ENCODE assay signal across 1 cellular context in the genomic region with DNA sequence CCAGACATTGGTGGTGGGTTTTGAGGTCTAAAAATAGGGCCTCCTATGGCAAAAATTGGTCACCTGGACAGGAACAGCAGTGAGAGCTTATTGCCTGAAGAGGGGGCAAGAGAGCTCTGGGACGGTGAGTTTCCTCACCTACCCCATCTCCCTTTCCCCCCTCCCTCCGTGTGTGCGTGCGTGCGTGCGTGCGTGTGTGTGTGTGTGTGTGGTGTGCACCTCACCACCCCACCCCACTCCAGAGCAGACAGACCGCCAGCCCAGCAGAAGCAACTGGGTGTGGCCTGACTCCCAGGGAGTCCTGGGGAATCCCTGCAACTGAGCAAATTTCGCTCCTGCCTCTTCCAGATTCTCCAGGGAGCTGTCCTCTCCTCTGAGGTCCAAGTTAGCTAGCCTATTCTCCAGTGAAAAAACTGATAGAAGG.
TF ChIP-seq lines count a peak whose summit lies in the region.

No MANE protein-coding gene starts in this region.

TF ChIP-seq in HEK293, 187 proteins besides CTCF, POLR2A, EP300 and RAD21 (continued from another document and continues in another):
- TF ChIP-seq, protein P1, sequence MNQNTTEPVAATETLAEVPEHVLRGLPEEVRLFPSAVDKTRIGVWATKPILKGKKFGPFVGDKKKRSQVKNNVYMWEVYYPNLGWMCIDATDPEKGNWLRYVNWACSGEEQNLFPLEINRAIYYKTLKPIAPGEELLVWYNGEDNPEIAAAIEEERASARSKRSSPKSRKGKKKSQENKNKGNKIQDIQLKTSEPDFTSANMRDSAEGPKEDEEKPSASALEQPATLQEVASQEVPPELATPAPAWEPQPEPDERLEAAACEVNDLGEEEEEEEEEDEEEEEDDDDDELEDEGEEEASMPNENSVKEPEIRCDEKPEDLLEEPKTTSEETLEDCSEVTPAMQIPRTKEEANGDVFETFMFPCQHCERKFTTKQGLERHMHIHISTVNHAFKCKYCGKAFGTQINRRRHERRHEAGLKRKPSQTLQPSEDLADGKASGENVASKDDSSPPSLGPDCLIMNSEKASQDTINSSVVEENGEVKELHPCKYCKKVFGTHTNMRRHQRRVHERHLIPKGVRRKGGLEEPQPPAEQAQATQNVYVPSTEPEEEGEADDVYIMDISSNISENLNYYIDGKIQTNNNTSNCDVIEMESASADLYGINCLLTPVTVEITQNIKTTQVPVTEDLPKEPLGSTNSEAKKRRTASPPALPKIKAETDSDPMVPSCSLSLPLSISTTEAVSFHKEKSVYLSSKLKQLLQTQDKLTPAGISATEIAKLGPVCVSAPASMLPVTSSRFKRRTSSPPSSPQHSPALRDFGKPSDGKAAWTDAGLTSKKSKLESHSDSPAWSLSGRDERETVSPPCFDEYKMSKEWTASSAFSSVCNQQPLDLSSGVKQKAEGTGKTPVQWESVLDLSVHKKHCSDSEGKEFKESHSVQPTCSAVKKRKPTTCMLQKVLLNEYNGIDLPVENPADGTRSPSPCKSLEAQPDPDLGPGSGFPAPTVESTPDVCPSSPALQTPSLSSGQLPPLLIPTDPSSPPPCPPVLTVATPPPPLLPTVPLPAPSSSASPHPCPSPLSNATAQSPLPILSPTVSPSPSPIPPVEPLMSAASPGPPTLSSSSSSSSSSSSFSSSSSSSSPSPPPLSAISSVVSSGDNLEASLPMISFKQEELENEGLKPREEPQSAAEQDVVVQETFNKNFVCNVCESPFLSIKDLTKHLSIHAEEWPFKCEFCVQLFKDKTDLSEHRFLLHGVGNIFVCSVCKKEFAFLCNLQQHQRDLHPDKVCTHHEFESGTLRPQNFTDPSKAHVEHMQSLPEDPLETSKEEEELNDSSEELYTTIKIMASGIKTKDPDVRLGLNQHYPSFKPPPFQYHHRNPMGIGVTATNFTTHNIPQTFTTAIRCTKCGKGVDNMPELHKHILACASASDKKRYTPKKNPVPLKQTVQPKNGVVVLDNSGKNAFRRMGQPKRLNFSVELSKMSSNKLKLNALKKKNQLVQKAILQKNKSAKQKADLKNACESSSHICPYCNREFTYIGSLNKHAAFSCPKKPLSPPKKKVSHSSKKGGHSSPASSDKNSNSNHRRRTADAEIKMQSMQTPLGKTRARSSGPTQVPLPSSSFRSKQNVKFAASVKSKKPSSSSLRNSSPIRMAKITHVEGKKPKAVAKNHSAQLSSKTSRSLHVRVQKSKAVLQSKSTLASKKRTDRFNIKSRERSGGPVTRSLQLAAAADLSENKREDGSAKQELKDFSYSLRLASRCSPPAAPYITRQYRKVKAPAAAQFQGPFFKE (tag by site-specific recombination; IDR thresholded peaks at IDR 0.05; ENCODE audit: borderline replicate concordance) = 0 out of 2 replicates have a peak, but pooled peaks have one; percentile 9
- TF ChIP-seq ZBTB6 (tag by site-specific recombination; IDR thresholded peaks at IDR 0.05) (no peak), ZSCAN18 (tag by site-specific recombination; IDR thresholded peaks at IDR 0.05) (peak; percentile 91; the same call in 1 of the 2 replicates), REST (tag by site-specific recombination; IDR thresholded peaks at IDR 0.05) (peak; percentile 52), ZNF677 (tag by site-specific recombination; IDR thresholded peaks at IDR 0.05) (no peak), ZNF2 (tag by site-specific recombination; IDR thresholded peaks at IDR 0.05) (peak; percentile 38; the same call in 1 of the 2 replicates), ZNF624 (tag by site-specific recombination; IDR thresholded peaks at IDR 0.05) (no peak), MYNN (tag by site-specific recombination; IDR thresholded peaks at IDR 0.05; ENCODE audit: borderline replicate concordance) (no peak), ZNF341 (tag by site-specific recombination; IDR thresholded peaks at IDR 0.05; ENCODE audit: low read depth) (peak; percentile 74), ZNF426 (tag by site-specific recombination; IDR thresholded peaks at IDR 0.05) (no peak), ZNF18 (tag by site-specific recombination; IDR thresholded peaks at IDR 0.05) (peak; percentile 93), ZNF10 (tag by site-specific recombination; IDR thresholded peaks at IDR 0.05) (no peak), ZNF629 (tag by site-specific recombination; IDR thresholded peaks at IDR 0.05) (peak; percentile 66; the same call in 1 of the 2 replicates), BCL11B (tag by site-specific recombination; IDR thresholded peaks at IDR 0.05; ENCODE audit: low read depth) (no peak; the same call in 1 of the 2 replicates), ZNF37A (tag by site-specific recombination; IDR thresholded peaks at IDR 0.05) (no peak), ZNF140 (tag by site-specific recombination; IDR thresholded peaks at IDR 0.05) (no peak), GLIS1 (tag by site-specific recombination; IDR thresholded peaks at IDR 0.05) (peak; percentile 93), OVOL3 (tag by site-specific recombination; IDR thresholded peaks at IDR 0.05) (no peak), HOXD13 (CRISPR knock-in tag; IDR thresholded peaks at IDR 0.05; ENCODE audit: borderline replicate concordance) (no peak), ZNF132 (tag by site-specific recombination; IDR thresholded peaks at IDR 0.05; ENCODE audit: borderline replicate concordance) (no peak), ZIC2 (tag by site-specific recombination; IDR thresholded peaks at IDR 0.05) (peak; percentile 83), ZBTB10 (tag by site-specific recombination; IDR thresholded peaks at IDR 0.05) (peak; percentile 92), ZNF449 (tag by site-specific recombination; IDR thresholded peaks at IDR 0.05) (peak; percentile 22; the same call in 1 of the 2 replicates)
- TF ChIP-seq, protein P2, sequence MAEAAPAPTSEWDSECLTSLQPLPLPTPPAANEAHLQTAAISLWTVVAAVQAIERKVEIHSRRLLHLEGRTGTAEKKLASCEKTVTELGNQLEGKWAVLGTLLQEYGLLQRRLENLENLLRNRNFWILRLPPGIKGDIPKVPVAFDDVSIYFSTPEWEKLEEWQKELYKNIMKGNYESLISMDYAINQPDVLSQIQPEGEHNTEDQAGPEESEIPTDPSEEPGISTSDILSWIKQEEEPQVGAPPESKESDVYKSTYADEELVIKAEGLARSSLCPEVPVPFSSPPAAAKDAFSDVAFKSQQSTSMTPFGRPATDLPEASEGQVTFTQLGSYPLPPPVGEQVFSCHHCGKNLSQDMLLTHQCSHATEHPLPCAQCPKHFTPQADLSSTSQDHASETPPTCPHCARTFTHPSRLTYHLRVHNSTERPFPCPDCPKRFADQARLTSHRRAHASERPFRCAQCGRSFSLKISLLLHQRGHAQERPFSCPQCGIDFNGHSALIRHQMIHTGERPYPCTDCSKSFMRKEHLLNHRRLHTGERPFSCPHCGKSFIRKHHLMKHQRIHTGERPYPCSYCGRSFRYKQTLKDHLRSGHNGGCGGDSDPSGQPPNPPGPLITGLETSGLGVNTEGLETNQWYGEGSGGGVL (tag by site-specific recombination; IDR thresholded peaks at IDR 0.05) = peak; percentile 97
- TF ChIP-seq, protein P3, sequence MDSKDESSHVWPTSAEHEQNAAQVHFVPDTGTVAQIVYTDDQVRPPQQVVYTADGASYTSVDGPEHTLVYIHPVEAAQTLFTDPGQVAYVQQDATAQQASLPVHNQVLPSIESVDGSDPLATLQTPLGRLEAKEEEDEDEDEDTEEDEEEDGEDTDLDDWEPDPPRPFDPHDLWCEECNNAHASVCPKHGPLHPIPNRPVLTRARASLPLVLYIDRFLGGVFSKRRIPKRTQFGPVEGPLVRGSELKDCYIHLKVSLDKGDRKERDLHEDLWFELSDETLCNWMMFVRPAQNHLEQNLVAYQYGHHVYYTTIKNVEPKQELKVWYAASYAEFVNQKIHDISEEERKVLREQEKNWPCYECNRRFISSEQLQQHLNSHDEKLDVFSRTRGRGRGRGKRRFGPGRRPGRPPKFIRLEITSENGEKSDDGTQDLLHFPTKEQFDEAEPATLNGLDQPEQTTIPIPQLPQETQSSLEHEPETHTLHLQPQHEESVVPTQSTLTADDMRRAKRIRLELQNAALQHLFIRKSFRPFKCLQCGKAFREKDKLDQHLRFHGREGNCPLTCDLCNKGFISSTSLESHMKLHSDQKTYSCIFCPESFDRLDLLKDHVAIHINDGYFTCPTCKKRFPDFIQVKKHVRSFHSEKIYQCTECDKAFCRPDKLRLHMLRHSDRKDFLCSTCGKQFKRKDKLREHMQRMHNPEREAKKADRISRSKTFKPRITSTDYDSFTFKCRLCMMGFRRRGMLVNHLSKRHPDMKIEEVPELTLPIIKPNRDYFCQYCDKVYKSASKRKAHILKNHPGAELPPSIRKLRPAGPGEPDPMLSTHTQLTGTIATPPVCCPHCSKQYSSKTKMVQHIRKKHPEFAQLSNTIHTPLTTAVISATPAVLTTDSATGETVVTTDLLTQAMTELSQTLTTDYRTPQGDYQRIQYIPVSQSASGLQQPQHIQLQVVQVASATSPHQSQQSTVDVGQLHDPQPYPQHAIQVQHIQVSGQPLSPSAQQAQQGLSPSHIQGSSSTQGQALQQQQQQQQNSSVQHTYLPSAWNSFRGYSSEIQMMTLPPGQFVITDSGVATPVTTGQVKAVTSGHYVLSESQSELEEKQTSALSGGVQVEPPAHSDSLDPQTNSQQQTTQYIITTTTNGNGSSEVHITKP (tag by site-specific recombination; IDR thresholded peaks at IDR 0.05) = peak; percentile 62
